In the genomic region with DNA sequence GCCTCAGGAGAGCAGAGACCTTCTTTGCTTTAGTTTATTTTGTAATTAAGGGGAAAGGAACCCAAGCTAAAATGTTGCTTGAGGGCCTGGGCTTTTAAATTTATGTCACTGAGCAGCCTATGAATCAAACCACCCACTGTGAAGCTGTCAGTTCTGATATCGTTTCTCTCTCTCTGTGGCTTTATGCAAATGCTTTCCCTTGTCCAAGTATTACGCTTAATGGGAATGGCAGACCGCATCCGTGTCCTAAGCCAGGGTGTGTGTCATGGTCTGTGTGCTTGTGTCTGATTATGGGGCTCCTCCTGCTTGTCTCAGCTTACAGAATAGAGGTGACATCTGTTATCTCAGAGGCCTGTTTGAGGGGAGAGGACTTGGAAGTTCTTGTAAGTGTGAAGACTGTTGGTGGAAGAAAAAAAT, we compare ENCODE assay signal across 1 cellular context.
A peak's percentile ranks its signal among the peaks of the same experiment; 100 is the strongest.
TF ChIP-seq lines count a peak whose summit lies in the region.

No MANE protein-coding gene starts in this region.

TF ChIP-seq in K562, 482 proteins besides CTCF, POLR2A, EP300 and RAD21 (continued from another document and continues in another):
- TF ChIP-seq SAP30 (IDR thresholded peaks at IDR 0.05; ENCODE audit: borderline replicate concordance, insufficient read depth, low read depth, low read length, poor library complexity, severe bottlenecking) (no peak), KAT7 (CRISPR knock-in tag; IDR thresholded peaks at IDR 0.05; ENCODE audit: borderline replicate concordance) (no peak), ERF (CRISPR knock-in tag; IDR thresholded peaks at IDR 0.05) (no peak), TAF1 (IDR thresholded peaks at IDR 0.05; ENCODE audit: control insufficient read depth, extremely low read depth, insufficient read depth, low read length, severe bottlenecking) (no peak), LEF1 (IDR thresholded peaks at IDR 0.05) (peak; percentile 92), CHD1 (IDR thresholded peaks at IDR 0.05; ENCODE audit: low read length) (no peak), GATAD2B (IDR thresholded peaks at IDR 0.05; ENCODE audit: borderline replicate concordance) (no peak), ZNF24 (IDR thresholded peaks at IDR 0.05) (no peak), BRD4 (IDR thresholded peaks at IDR 0.05) (no peak), FOXJ3 (CRISPR knock-in tag; IDR thresholded peaks at IDR 0.05) (no peak), NCOA6 (IDR thresholded peaks at IDR 0.05) (no peak), ETV1 (tag; conservative IDR thresholded peaks at IDR 0.05; ENCODE audit: low read depth) (peak; percentile 77), ZNF384 (IDR thresholded peaks at IDR 0.05; ENCODE audit: low read depth, low read length) (0 out of 2 replicates have a peak, but pooled peaks have one; percentile 18), HDAC2 (IDR thresholded peaks at IDR 0.05) (peak; percentile 68; the same call in 1 of the 2 replicates), GABPB1 (CRISPR knock-in tag; IDR thresholded peaks at IDR 0.05) (no peak), PTRF (tag; IDR thresholded peaks at IDR 0.05) (no peak), SRF (CRISPR knock-in tag; IDR thresholded peaks at IDR 0.05) (no peak), SMAD2 (IDR thresholded peaks at IDR 0.05; ENCODE audit: low read depth, low read length) (no peak), SRSF7 (optimal IDR thresholded peaks at IDR 0.05; ENCODE audit: low read depth, low read length) (no peak), PRMT5 (CRISPR knock-in tag; IDR thresholded peaks at IDR 0.05) (no peak), NBN (IDR thresholded peaks at IDR 0.05; ENCODE audit: low read depth) (no peak), KHSRP (IDR thresholded peaks at IDR 0.05) (no peak), ARID1B (IDR thresholded peaks at IDR 0.05) (peak; percentile 96), EGR1 (conservative IDR thresholded peaks at IDR 0.05) (peak; percentile 68), U2AF1 (optimal IDR thresholded peaks at IDR 0.05; ENCODE audit: low read depth, low read length) (no peak), PCBP1 (IDR thresholded peaks at IDR 0.05; ENCODE audit: low read depth, low read length, poor library complexity, severe bottlenecking) (no peak), TCF7L2 (IDR thresholded peaks at IDR 0.05; ENCODE audit: low read depth, low read length) (no peak), ZNF134 (CRISPR knock-in tag; conservative IDR thresholded peaks at IDR 0.05) (no peak), SP1 (CRISPR knock-in tag; IDR thresholded peaks at IDR 0.05) (peak; percentile 56; the same call in 1 of the 2 replicates), TCF3 (CRISPR knock-in tag; IDR thresholded peaks at IDR 0.05) (peak; percentile 97), BMI1 (IDR thresholded peaks at IDR 0.05; ENCODE audit: low read length) (no peak), SMARCA5 (IDR thresholded peaks at IDR 0.05) (no peak), JUNB (CRISPR knock-in tag; conservative IDR thresholded peaks at IDR 0.05) (no peak), HMGN3 (IDR thresholded peaks at IDR 0.05; ENCODE audit: borderline replicate concordance, extremely low read depth, insufficient read length, low read depth, low read length) (no peak), RCOR1 (IDR thresholded peaks at IDR 0.05; ENCODE audit: borderline replicate concordance in 1 of 2, low read depth in 2 of 2, low read length in 2 of 2) (peak; percentile 45 to 78; a peak in 2 of 4 replicates), PTTG1 (tag; IDR thresholded peaks at IDR 0.05; ENCODE audit: low read depth) (no peak), SRSF1 (IDR thresholded peaks at IDR 0.05; ENCODE audit: low read depth, low read length) (no peak), CSDE1 (IDR thresholded peaks at IDR 0.05) (no peak), DDX20 (tag; IDR thresholded peaks at IDR 0.05; ENCODE audit: low read depth) (no peak), ZNF583 (CRISPR knock-in tag; IDR thresholded peaks at IDR 0.05) (no peak), FOXA1 (IDR thresholded peaks at IDR 0.05; ENCODE audit: borderline replicate concordance) (no peak), ZNF253 (CRISPR knock-in tag; conservative IDR thresholded peaks at IDR 0.05) (no peak), STAG1 (CRISPR knock-in tag; IDR thresholded peaks at IDR 0.05; ENCODE audit: borderline replicate concordance) (no peak)
- TF ChIP-seq, protein P1, sequence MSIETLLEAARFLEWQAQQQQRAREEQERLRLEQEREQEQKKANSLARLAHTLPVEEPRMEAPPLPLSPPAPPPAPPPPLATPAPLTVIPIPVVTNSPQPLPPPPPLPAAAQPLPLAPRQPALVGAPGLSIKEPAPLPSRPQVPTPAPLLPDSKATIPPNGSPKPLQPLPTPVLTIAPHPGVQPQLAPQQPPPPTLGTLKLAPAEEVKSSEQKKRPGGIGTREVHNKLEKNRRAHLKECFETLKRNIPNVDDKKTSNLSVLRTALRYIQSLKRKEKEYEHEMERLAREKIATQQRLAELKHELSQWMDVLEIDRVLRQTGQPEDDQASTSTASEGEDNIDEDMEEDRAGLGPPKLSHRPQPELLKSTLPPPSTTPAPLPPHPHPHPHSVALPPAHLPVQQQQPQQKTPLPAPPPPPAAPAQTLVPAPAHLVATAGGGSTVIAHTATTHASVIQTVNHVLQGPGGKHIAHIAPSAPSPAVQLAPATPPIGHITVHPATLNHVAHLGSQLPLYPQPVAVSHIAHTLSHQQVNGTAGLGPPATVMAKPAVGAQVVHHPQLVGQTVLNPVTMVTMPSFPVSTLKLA (conservative IDR thresholded peaks at IDR 0.05): peak; percentile 25 to 57; a peak in 2 of 4 replicates
- TF ChIP-seq, protein P2, sequence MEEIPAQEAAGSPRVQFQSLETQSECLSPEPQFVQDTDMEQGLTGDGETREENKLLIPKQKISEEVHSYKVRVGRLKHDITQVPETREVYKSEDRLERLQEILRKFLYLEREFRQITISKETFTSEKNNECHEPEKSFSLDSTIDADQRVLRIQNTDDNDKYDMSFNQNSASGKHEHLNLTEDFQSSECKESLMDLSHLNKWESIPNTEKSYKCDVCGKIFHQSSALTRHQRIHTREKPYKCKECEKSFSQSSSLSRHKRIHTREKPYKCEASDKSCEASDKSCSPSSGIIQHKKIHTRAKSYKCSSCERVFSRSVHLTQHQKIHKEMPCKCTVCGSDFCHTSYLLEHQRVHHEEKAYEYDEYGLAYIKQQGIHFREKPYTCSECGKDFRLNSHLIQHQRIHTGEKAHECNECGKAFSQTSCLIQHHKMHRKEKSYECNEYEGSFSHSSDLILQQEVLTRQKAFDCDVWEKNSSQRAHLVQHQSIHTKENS (CRISPR knock-in tag; IDR thresholded peaks at IDR 0.05): no peak
- TF ChIP-seq, protein P3, sequence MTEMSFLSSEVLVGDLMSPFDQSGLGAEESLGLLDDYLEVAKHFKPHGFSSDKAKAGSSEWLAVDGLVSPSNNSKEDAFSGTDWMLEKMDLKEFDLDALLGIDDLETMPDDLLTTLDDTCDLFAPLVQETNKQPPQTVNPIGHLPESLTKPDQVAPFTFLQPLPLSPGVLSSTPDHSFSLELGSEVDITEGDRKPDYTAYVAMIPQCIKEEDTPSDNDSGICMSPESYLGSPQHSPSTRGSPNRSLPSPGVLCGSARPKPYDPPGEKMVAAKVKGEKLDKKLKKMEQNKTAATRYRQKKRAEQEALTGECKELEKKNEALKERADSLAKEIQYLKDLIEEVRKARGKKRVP (CRISPR knock-in tag; IDR thresholded peaks at IDR 0.05): no peak
- TF ChIP-seq, protein P4, sequence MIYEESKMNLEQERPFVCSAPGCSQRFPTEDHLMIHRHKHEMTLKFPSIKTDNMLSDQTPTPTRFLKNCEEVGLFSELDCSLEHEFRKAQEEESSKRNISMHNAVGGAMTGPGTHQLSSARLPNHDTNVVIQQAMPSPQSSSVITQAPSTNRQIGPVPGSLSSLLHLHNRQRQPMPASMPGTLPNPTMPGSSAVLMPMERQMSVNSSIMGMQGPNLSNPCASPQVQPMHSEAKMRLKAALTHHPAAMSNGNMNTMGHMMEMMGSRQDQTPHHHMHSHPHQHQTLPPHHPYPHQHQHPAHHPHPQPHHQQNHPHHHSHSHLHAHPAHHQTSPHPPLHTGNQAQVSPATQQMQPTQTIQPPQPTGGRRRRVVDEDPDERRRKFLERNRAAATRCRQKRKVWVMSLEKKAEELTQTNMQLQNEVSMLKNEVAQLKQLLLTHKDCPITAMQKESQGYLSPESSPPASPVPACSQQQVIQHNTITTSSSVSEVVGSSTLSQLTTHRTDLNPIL (CRISPR knock-in tag; IDR thresholded peaks at IDR 0.05): no peak
- TF ChIP-seq, protein P5, sequence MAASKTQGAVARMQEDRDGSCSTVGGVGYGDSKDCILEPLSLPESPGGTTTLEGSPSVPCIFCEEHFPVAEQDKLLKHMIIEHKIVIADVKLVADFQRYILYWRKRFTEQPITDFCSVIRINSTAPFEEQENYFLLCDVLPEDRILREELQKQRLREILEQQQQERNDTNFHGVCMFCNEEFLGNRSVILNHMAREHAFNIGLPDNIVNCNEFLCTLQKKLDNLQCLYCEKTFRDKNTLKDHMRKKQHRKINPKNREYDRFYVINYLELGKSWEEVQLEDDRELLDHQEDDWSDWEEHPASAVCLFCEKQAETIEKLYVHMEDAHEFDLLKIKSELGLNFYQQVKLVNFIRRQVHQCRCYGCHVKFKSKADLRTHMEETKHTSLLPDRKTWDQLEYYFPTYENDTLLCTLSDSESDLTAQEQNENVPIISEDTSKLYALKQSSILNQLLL (CRISPR knock-in tag; IDR thresholded peaks at IDR 0.05; ENCODE audit: borderline replicate concordance): no peak
- TF ChIP-seq, protein P6, sequence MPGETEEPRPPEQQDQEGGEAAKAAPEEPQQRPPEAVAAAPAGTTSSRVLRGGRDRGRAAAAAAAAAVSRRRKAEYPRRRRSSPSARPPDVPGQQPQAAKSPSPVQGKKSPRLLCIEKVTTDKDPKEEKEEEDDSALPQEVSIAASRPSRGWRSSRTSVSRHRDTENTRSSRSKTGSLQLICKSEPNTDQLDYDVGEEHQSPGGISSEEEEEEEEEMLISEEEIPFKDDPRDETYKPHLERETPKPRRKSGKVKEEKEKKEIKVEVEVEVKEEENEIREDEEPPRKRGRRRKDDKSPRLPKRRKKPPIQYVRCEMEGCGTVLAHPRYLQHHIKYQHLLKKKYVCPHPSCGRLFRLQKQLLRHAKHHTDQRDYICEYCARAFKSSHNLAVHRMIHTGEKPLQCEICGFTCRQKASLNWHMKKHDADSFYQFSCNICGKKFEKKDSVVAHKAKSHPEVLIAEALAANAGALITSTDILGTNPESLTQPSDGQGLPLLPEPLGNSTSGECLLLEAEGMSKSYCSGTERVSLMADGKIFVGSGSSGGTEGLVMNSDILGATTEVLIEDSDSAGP (CRISPR knock-in tag; IDR thresholded peaks at IDR 0.05): no peak
- TF ChIP-seq, protein P7, sequence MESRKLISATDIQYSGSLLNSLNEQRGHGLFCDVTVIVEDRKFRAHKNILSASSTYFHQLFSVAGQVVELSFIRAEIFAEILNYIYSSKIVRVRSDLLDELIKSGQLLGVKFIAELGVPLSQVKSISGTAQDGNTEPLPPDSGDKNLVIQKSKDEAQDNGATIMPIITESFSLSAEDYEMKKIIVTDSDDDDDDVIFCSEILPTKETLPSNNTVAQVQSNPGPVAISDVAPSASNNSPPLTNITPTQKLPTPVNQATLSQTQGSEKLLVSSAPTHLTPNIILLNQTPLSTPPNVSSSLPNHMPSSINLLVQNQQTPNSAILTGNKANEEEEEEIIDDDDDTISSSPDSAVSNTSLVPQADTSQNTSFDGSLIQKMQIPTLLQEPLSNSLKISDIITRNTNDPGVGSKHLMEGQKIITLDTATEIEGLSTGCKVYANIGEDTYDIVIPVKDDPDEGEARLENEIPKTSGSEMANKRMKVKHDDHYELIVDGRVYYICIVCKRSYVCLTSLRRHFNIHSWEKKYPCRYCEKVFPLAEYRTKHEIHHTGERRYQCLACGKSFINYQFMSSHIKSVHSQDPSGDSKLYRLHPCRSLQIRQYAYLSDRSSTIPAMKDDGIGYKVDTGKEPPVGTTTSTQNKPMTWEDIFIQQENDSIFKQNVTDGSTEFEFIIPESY (CRISPR knock-in tag; IDR thresholded peaks at IDR 0.05): no peak
- TF ChIP-seq, protein P8, sequence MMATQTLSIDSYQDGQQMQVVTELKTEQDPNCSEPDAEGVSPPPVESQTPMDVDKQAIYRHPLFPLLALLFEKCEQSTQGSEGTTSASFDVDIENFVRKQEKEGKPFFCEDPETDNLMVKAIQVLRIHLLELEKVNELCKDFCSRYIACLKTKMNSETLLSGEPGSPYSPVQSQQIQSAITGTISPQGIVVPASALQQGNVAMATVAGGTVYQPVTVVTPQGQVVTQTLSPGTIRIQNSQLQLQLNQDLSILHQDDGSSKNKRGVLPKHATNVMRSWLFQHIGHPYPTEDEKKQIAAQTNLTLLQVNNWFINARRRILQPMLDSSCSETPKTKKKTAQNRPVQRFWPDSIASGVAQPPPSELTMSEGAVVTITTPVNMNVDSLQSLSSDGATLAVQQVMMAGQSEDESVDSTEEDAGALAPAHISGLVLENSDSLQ (IDR thresholded peaks at IDR 0.05): peak; percentile 90
- TF ChIP-seq, protein P9, sequence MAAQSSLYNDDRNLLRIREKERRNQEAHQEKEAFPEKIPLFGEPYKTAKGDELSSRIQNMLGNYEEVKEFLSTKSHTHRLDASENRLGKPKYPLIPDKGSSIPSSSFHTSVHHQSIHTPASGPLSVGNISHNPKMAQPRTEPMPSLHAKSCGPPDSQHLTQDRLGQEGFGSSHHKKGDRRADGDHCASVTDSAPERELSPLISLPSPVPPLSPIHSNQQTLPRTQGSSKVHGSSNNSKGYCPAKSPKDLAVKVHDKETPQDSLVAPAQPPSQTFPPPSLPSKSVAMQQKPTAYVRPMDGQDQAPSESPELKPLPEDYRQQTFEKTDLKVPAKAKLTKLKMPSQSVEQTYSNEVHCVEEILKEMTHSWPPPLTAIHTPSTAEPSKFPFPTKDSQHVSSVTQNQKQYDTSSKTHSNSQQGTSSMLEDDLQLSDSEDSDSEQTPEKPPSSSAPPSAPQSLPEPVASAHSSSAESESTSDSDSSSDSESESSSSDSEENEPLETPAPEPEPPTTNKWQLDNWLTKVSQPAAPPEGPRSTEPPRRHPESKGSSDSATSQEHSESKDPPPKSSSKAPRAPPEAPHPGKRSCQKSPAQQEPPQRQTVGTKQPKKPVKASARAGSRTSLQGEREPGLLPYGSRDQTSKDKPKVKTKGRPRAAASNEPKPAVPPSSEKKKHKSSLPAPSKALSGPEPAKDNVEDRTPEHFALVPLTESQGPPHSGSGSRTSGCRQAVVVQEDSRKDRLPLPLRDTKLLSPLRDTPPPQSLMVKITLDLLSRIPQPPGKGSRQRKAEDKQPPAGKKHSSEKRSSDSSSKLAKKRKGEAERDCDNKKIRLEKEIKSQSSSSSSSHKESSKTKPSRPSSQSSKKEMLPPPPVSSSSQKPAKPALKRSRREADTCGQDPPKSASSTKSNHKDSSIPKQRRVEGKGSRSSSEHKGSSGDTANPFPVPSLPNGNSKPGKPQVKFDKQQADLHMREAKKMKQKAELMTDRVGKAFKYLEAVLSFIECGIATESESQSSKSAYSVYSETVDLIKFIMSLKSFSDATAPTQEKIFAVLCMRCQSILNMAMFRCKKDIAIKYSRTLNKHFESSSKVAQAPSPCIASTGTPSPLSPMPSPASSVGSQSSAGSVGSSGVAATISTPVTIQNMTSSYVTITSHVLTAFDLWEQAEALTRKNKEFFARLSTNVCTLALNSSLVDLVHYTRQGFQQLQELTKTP (IDR thresholded peaks at IDR 0.05; ENCODE audit: low read depth in 1 of 2, partially characterized antibody in 2 of 2): no peak
